In genomic region chrX:118536687-118537461, GRCh38 we compare ENCODE assay signal across 8 cellular contexts. TPM values are rescaled to one million over a fixed set of nuclear protein-coding genes. Genes with fewer than 3 reads are reported as not detected.
DNase-seq lines count a peak whose midpoint lies in the region; ATAC-seq and TF ChIP-seq lines count a peak whose summit lies in the region.

No MANE protein-coding gene starts in this region.

- no peak overlapping the region for H3K27ac Mint-ChIP-seq in MCF 10A (ENCODE audit: low read depth, unreplicated experiment)

- no peak overlapping the region for H3K4me3 Mint-ChIP-seq in MCF 10A (ENCODE audit: unreplicated experiment)

- H3K9me3 ChIP-seq in breast epithelium = no peaks in the 10 kb centered on the region

- no peaks in the 10 kb centered on the region for H3K36me3 Mint-ChIP-seq in MCF 10A (ENCODE audit: insufficient read depth, unreplicated experiment)

- CTCF ChIA-PET in MCF 10A (lab: Yijun Ruan, JAX) = interaction anchor here (0.6 kb wide), 1 partner anchor 170 kb away, joined by 3 read pairs; no protein-coding TSS in a partner anchor

- intact Hi-C loops in MCF 10A (cut with micrococcal nuclease) (no loop called here), breast epithelium (cut with DNase I; ENCODE audit: low total_unique reads) (no loop called here)

- POLR2A ChIA-PET in MCF 10A (lab: Yijun Ruan, JAX) = no interaction called here

- H3K4me3 ChIP-seq in breast epithelium (no peak overlapping the region), NB4 (ENCODE audit: low read depth, low read length) (no peak overlapping the region)

- H3K4me1 Mint-ChIP-seq in MCF 10A (ENCODE audit: insufficient read depth, unreplicated experiment) = no peaks in the 10 kb centered on the region

- H3K36me3 ChIP-seq in breast epithelium = no peaks in the 10 kb centered on the region

- H3K9me3 Mint-ChIP-seq in MCF 10A (ENCODE audit: unreplicated experiment) = peaks cover 6% of the 10 kb centered on the region

- ATAC-seq in HG02571 (IDR thresholded peaks at IDR 0.05; ENCODE audit: unreplicated experiment) = peak; percentile 64

- TF ChIP-seq CTCF in MCF 10A (IDR thresholded peaks at IDR 0.05; ENCODE audit: unreplicated experiment) (peak; percentile 24), breast epithelium (IDR thresholded peaks at IDR 0.05) (no peak), NB4 (IDR thresholded peaks at IDR 0.05; ENCODE audit: low read depth, low read length) (peak; percentile 9)

- no peaks in the 10 kb centered on the region for H3K4me1 ChIP-seq in breast epithelium

- peaks cover 34% of the 10 kb centered on the region for H3K27me3 Mint-ChIP-seq in MCF 10A (ENCODE audit: insufficient read depth, unreplicated experiment)

- BruUV-seq in MCF 10A (replicated peaks; lab: Mats Ljungman, UMichigan) = no TSS peak

- peak; percentile 28 for DNase-seq in MCF 10A (ENCODE audit: unreplicated experiment)
- no peak for DNase-seq in breast epithelium (ENCODE audit: low spot score in 2 of 2)
- peak; percentile 11 for DNase-seq in NB4 (ENCODE audit: low read depth)
- peak; percentile 45 for DNase-seq in activated T-cell treated with anti-CD3 and anti-CD28 coated beads, Interleukin-2, amount 50 U/mL, for 1 hour
- peak; percentile 13 for DNase-seq in germinal center (ENCODE audit: low spot score)
- peak; percentile 7 for DNase-seq in stimulated activated CD8-positive, alpha-beta memory T cell treated with anti-CD3 and anti-CD28 coated beads, Interleukin-15, amount 100 ng/mL, for 1 hour (ENCODE audit: low read depth)
- no peak for DNase-seq in NCI-H2171 treated with DMSO at 0.1 percent for 48 hours (lab: John Stamatoyannopoulos, UW)

- TF ChIP-seq POLR2A in breast epithelium (IDR thresholded peaks at IDR 0.05) (no peak), NB4 (IDR thresholded peaks at IDR 0.05; ENCODE audit: extremely low read depth, insufficient read length) (no peak)

- no peak overlapping the region for H3K27ac ChIP-seq in breast epithelium

- no peaks in the 10 kb centered on the region for H3K27me3 ChIP-seq in breast epithelium

RNA-seq across cellular contexts. Expression of gene DOCK11, which starts 41.3 kb away (rescaled TPM):
- 1.9 and 3.1 TPM in 2 replicates for total RNA-seq in MCF 10A (2022)
- total RNA-seq in breast epithelium = 100 to 1,000 TPM in 1 of 3 donors, 10 to 100 TPM in 2; 25.3 to 138 (median 26.9) TPM

Comparison
In these comparisons a context has a peak if more than half of its experiments do, and no peak if none do; other contexts are left out.
1. DNase-seq: peak in MCF 10A (single experiment), NB4 (single experiment), activated T-cell treated with anti-CD3 and anti-CD28 coated beads, Interleukin-2, amount 50 U/mL, for 1 hour (single experiment), germinal center (single experiment) and stimulated activated CD8-positive, alpha-beta memory T cell treated with anti-CD3 and anti-CD28 coated beads, Interleukin-15, amount 100 ng/mL, for 1 hour (single experiment); none in breast epithelium (0 of 2) and NCI-H2171 treated with DMSO at 0.1 percent for 48 hours (single experiment).
2. CTCF ChIP-seq: peak in MCF 10A (single experiment) and NB4 (single experiment); none in breast epithelium (0 of 3).